28 cellular contexts compared by ENCODE assay signal in the genomic region with DNA sequence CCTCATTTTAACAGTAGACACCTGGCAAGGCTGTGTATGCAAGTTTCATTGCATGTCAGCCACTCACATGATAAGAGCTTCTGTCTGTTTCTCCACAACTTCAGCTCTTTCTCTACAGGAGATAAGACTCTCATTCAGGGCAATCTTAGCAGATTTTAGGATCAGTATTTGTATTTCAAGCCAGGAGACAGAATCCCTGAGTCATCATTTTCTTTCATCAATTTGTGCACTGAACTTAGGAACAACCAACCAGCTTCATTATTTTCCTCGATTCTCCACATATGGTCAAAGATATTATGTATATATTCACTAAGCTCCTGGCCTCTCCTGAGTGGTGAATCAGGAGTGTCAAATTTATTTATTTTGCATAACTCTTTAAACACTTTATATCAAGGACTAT.
"Had no signal": no experiment of that assay in that cellular context is flagged by ENCODE, and none has a peak within 500 bp of the region (broad histone marks: within the 10 kb centered on the region; RNA-seq: fewer than 3 reads in every experiment).

No MANE protein-coding gene starts in this region.

- H3K36me3 ChIP-seq: neural progenitor cell, ovary, spleen, suprapubic skin, tibial artery, transverse colon, upper lobe of right lung, uterus had no signal

- H3K4me3 ChIP-seq: neural progenitor cell, ovary, psoas muscle, skin epidermis, smooth muscle cell, spleen, suprapubic skin, testis, tibial artery, transverse colon, upper lobe of right lung, uterus had no signal

- H3K4me2 ChIP-seq: neural progenitor cell, smooth muscle cell had no signal

- H3K27me3 ChIP-seq: neural progenitor cell, ovary, spleen, suprapubic skin, testis, tibial artery, transverse colon, upper lobe of right lung, uterus had no signal

- H3K9ac ChIP-seq: neural progenitor cell, parathyroid adenoma had no signal

- H3K79me2 ChIP-seq: parathyroid adenoma had no signal

- H3K27ac ChIP-seq: neural progenitor cell, ovary, parathyroid adenoma, psoas muscle, skin epidermis, spleen, suprapubic skin, testis, tibial artery, transverse colon, upper lobe of right lung, uterus had no signal

- ATAC-seq: natural killer cell; psoas muscle; right cardiac atrium; sciatic nerve; stimulated activated memory B cell treated with anti-CD40 and anti-IgM and Interleukin-4, amounts not matched to agents 10 μg/mL and 1 μg/mL and 100 μg/mL, for 72 hours; stimulated activated naive CD8-positive, alpha-beta T cell treated with anti-CD3 and anti-CD28 coated beads, Interleukin-15, amount 100 ng/mL, for 72 hours; stimulated activated naive CD8-positive, alpha-beta T cell treated with anti-CD3 and anti-CD28 coated beads, Interleukin-15, Interleukin-2, amounts not matched to agents 100 U/mL and 50 U/mL, for 24 hours; upper lobe of right lung had no signal

- H3K4me1 ChIP-seq: neural progenitor cell, parathyroid adenoma, psoas muscle, spleen, suprapubic skin, testis, tibial artery, transverse colon, upper lobe of right lung, uterus had no signal

- DNase-seq: natural killer cell; occipital lobe; ovary; posterior cingulate gyrus; psoas muscle; right cardiac atrium; spleen; stimulated activated CD4-positive, alpha-beta T cell treated with anti-CD3 and anti-CD28 coated beads, Interleukin-12 subunit alpha, Interleukin-12 subunit beta, amount 100 ng/mL, for 4 hours; stimulated activated CD4-positive, alpha-beta T cell treated with anti-CD3 and anti-CD28 coated beads, Interleukin-1b, Interleukin-23, amount 100 ng/mL, for 48 hours; stimulated activated CD4-positive, alpha-beta T cell treated with anti-CD3 and anti-CD28 coated beads, Interleukin-4, amount 100 ng/mL, for 1 hour; stimulated activated CD4-positive, alpha-beta T cell treated with anti-CD3 and anti-CD28 coated beads, Interleukin-4, amount 100 ng/mL, for 4 hours; stimulated activated CD8-positive, alpha-beta memory T cell treated with anti-CD3 and anti-CD28 coated beads, Interleukin-4, amount 100 ng/mL, for 48 hours; stimulated activated naive CD4-positive, alpha-beta T cell; stimulated activated naive CD8-positive, alpha-beta T cell treated with anti-CD3 and anti-CD28 coated beads, Interleukin-15, amount 100 ng/mL, for 72 hours; stimulated activated naive CD8-positive, alpha-beta T cell treated with anti-CD3 and anti-CD28 coated beads, Interleukin-15, Interleukin-2, amounts not matched to agents 100 U/mL and 50 U/mL, for 24 hours; substantia nigra; testis; tibial artery; transverse colon; upper lobe of right lung; uterus had no signal

- H3K9me3 ChIP-seq: ovary, psoas muscle, suprapubic skin, testis, tibial artery, transverse colon, upper lobe of right lung, uterus had no signal

- H2AFZ ChIP-seq: neural progenitor cell, parathyroid adenoma had no signal
